8 cellular contexts compared by ENCODE assay signal in genomic region chr2:178111743-178112142, GRCh38. TPM values are rescaled to one million over a fixed set of nuclear protein-coding genes. Genes with fewer than 3 reads are reported as not detected.
DNase-seq lines count a peak whose midpoint lies in the region; TF ChIP-seq lines count a peak whose summit lies in the region.

No MANE protein-coding gene starts in this region.

- H3K27me3 ChIP-seq in tibial artery: no peaks in the 10 kb centered on the region

- peaks cover 34% of the 10 kb centered on the region for H3K4me1 Mint-ChIP-seq in activated naive CD4-positive, alpha-beta T cell treated with anti-CD3 and anti-CD28 coated beads, Interleukin-2, amount 10 ng/mL, durations not matched to agents 7 days and 5 days
- peaks cover 27 to 35% of the 10 kb centered on the region in 2 donors for H3K4me1 Mint-ChIP-seq in immature natural killer cell

- H3K4me1 ChIP-seq in tibial artery: peaks cover 0 to 25% (median 12%) of the 10 kb centered on the region in 4 donors

- H3K27me3 Mint-ChIP-seq in activated naive CD4-positive, alpha-beta T cell treated with anti-CD3 and anti-CD28 coated beads, Interleukin-2, amount 10 ng/mL, durations not matched to agents 7 days and 5 days: no peaks in the 10 kb centered on the region
- H3K27me3 Mint-ChIP-seq in immature natural killer cell (ENCODE audit: low read depth in 3 of 3): peaks cover 2 to 5% (median 4%) of the 10 kb centered on the region in 3 donors

- H3K27ac Mint-ChIP-seq in activated naive CD4-positive, alpha-beta T cell treated with anti-CD3 and anti-CD28 coated beads, Interleukin-2, amount 10 ng/mL, durations not matched to agents 7 days and 5 days: no peak overlapping the region
- H3K27ac Mint-ChIP-seq in immature natural killer cell: peak overlapping the region in 5 of 6 donors; percentile 73 to 94 (median 87)

- CTCF ChIA-PET in activated naive CD4-positive, alpha-beta T cell treated with anti-CD3 and anti-CD28 coated beads, Interleukin-2, amount 10 ng/mL, durations not matched to agents 7 days and 5 days (lab: Charles Lee): interaction anchor here (0.8 to 3.7 kb wide), 17 partner anchors 9 to 339 kb away, joined by 3 to 18 read pairs (median 4); partner anchors contain the start of gene PRKRA

- no peak overlapping the region for H3K9ac ChIP-seq in SK-N-MC (ENCODE audit: insufficient read length)

- H3K36me3 ChIP-seq in SK-N-MC (ENCODE audit: insufficient read depth, low read length) (0 out of 2 replicates have a peak, but pooled peaks cover 6% of the 10 kb centered on the region), tibial artery (no peaks in the 10 kb centered on the region)

- H3K4me3 ChIP-seq in SK-N-MC: peak overlapping the region; percentile 92
- peak overlapping the region; percentile 75 to 78 for H3K4me3 ChIP-seq in tibial artery

- no peak overlapping the region for H3K27ac ChIP-seq in SK-N-MC
- H3K27ac ChIP-seq in tibial artery: peak overlapping the region; percentile 76 to 81

- H3K4me3 Mint-ChIP-seq in activated naive CD4-positive, alpha-beta T cell treated with anti-CD3 and anti-CD28 coated beads, Interleukin-2, amount 10 ng/mL, durations not matched to agents 7 days and 5 days: peak overlapping the region; percentile 85
- peak overlapping the region in 4 of 5 donors; percentile 92 to 96 (median 94) for H3K4me3 Mint-ChIP-seq in immature natural killer cell

- H3K9me3 ChIP-seq in SK-N-MC (ENCODE audit: low read depth, low read length): no peaks in the 10 kb centered on the region
- no peaks in the 10 kb centered on the region for H3K9me3 ChIP-seq in tibial artery

- intact Hi-C loops in tibial artery (cut with DNase I; ENCODE audit: low total_unique reads): loop anchor here (5.0 kb wide), 1 partner anchor 171 kb away; no protein-coding TSS in a partner anchor

- no peak for DNase-seq in activated naive CD4-positive, alpha-beta T cell treated with anti-CD3 and anti-CD28 coated beads, Interleukin-2, amount 10 ng/mL, durations not matched to agents 7 days and 5 days
- no peak for DNase-seq in activated naive CD4-positive, alpha-beta T cell treated with Interleukin-2 at 50 U/mL for 16 hours
- DNase-seq in SK-N-MC (ENCODE audit: low read depth, low spot score) (no peak), immature natural killer cell (no peak), tibial artery (no peak), hepatic stellate cell (ENCODE audit: low spot score) (no peak), glomerular visceral epithelial cell (ENCODE audit: extremely low spot score) (no peak), NCI-H1436 treated with DMSO at 0.1 percent for 48 hours (lab: John Stamatoyannopoulos, UW) (no peak)

- peaks cover 3% of the 10 kb centered on the region for H3K36me3 Mint-ChIP-seq in activated naive CD4-positive, alpha-beta T cell treated with anti-CD3 and anti-CD28 coated beads, Interleukin-2, amount 10 ng/mL, durations not matched to agents 7 days and 5 days
- H3K36me3 Mint-ChIP-seq in immature natural killer cell: peaks cover 0 to 4% (median 0%) of the 10 kb centered on the region in 3 donors

- no peaks in the 10 kb centered on the region for H3K9me3 Mint-ChIP-seq in activated naive CD4-positive, alpha-beta T cell treated with anti-CD3 and anti-CD28 coated beads, Interleukin-2, amount 10 ng/mL, durations not matched to agents 7 days and 5 days
- H3K9me3 Mint-ChIP-seq in immature natural killer cell: no peaks in the 10 kb centered on the region

- no peak for TF ChIP-seq CTCF in tibial artery (IDR thresholded peaks at IDR 0.05)

RNA-seq across cellular contexts. Expression of gene RBM45, which starts 0.5 kb away (rescaled TPM):
- polyA plus RNA-seq in immature natural killer cell: 10 to 100 TPM in 1 of 3 donors, 1 to 10 TPM in 2; 4.4 to 10.6 (median 7.2) TPM

RNA-seq across cellular contexts. Expression of gene PDE11A, which starts 39.2 kb away (rescaled TPM):
- not detected for polyA plus RNA-seq in immature natural killer cell
